Comparison of ENCODE assay signal across 8 cellular contexts in the genomic region with DNA sequence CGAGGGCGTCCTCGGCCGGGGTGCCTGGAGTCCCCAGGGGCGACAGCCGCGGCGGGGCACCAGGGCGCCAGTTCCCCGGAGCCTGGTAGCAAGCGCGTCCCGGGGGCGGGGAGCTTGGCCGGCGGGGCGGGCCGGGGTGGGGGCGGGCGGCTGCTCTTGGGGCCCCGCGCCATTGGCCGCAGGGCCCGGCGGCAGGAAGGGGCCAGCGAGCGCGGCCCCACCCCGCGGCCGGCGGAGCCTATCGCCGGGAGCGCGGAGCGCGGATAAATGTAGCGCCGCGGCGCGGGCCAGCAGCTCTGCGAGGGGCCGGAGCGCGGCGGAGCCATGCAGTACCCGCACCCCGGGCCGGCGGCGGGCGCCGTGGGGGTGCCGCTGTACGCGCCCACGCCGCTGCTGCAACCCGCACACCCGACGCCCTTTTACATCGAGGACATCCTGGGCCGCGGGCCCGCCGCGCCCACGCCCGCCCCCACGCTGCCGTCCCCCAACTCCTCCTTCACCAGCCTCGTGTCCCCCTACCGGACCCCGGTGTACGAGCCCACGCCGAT. TPM values are rescaled to one million over a fixed set of nuclear protein-coding genes. Genes with fewer than 3 reads are reported as not detected.
A peak's percentile ranks its signal among the peaks of the same experiment; 100 is the strongest.
DNase-seq lines count a peak whose midpoint lies in the region; ATAC-seq and TF ChIP-seq lines count a peak whose summit lies in the region.

A gene (plus strand): TSS at position 293 of the 548 bp plus-strand sequence. CDS start 32 bp downstream, at position 325.

- POLR2A ChIA-PET in WTC11 (lab: Charles Lee): no interaction called here

- no peak within 1 kb of the TSS; the same call in 1 of the 2 replicates for H3K27ac Mint-ChIP-seq in WTC11

- peaks cover 29% of the 10 kb centered on the region for H3F3A ChIP-seq in DOHH2 (ENCODE audit: control insufficient read depth, insufficient read depth)

- H3K4me3 ChIP-seq in DOHH2 (ENCODE audit: low read length) (peak within 1 kb of the TSS; percentile 84), MG63 (peak within 1 kb of the TSS; percentile 97), epithelial cell of esophagus (ENCODE audit: low read length) (peak within 1 kb of the TSS; percentile 37), mesodermal cell (ENCODE audit: extremely low read depth, insufficient read depth, low read length, poor library complexity, severe bottlenecking) (peak within 1 kb of the TSS; percentile 39), tibial nerve (peak within 1 kb of the TSS; percentile 49 to 65 (median 56))

- H3K9me3 ChIP-seq in DOHH2 (ENCODE audit: control insufficient read depth, insufficient read depth, low read length): no peaks in the 10 kb centered on the region
- peaks cover 9% of the 10 kb centered on the region for H3K9me3 ChIP-seq in MG63
- H3K9me3 ChIP-seq in mesodermal cell (ENCODE audit: control insufficient read depth, low read length): peaks cover 5% of the 10 kb centered on the region
- peaks cover 0 to 20% (median 0%) of the 10 kb centered on the region in 4 donors for H3K9me3 ChIP-seq in tibial nerve

- H3K9me2 ChIP-seq in DOHH2 (replicated peaks; ENCODE audit: control insufficient read depth, low read length): no peaks in the 10 kb centered on the region

- peak within 1 kb of the TSS; percentile 79 for H3K4me3 Mint-ChIP-seq in WTC11

- CTCF ChIA-PET in WTC11 (lab: Charles Lee): interaction anchor here (0.5 to 2.0 kb wide), 5 partner anchors 99 to 191 kb away, joined by 3 to 5 read pairs (median 3); no protein-coding TSS in a partner anchor

- TF ChIP-seq EP300 in tibial nerve (IDR thresholded peaks at IDR 0.05): no peak

- H3K27me3 Mint-ChIP-seq in WTC11 (ENCODE audit: low read depth): peaks cover 91% of the 10 kb centered on the region

- peaks cover 14% of the 10 kb centered on the region for H3K9me3 Mint-ChIP-seq in WTC11

- 0 out of 2 replicates have a peak, but pooled peaks cover 4% of the 10 kb centered on the region for H4K20me1 ChIP-seq in DOHH2 (ENCODE audit: control insufficient read depth, insufficient read depth, low read depth, low read length)

- 0% methylated on average over 26 to 50 of the region's 79 CpGs for WGBS in mesodermal cell (ENCODE audit: insufficient coverage in 2 of 2), 2 experiments
- WGBS in tibial nerve, 2 donors: 2 to 4% methylated on average over 9 to 45 of the region's 79 CpGs

- TF ChIP-seq CTCF in DOHH2 (IDR thresholded peaks at IDR 0.05; ENCODE audit: low read depth, low read length, poor library complexity, severe bottlenecking) (no peak), WTC11 (IDR thresholded peaks at IDR 0.05) (no peak), epithelial cell of esophagus (IDR thresholded peaks at IDR 0.05; ENCODE audit: insufficient read depth, low read depth, low read length, missing control alignments) (no peak), tibial nerve (IDR thresholded peaks at IDR 0.05) (no peak)

- TF ChIP-seq POLR2A in tibial nerve (IDR thresholded peaks at IDR 0.05): peak in 1 of 2 donors; percentile 13

- H3K4me2 ChIP-seq in DOHH2 (ENCODE audit: low read length): peak within 1 kb of the TSS; percentile 97

- DNase-seq in MG63: peak; percentile 81
- peak; percentile 44 for DNase-seq in WTC11 (ENCODE audit: low spot score)
- DNase-seq in epithelial cell of esophagus (ENCODE audit: low read depth): peak; percentile 69
- no peak for DNase-seq in tibial nerve (ENCODE audit: low spot score in 2 of 2)

- H3K36me3 ChIP-seq in DOHH2 (ENCODE audit: control insufficient read depth, low read length) (peaks cover 8% of the 10 kb centered on the region), MG63 (peaks cover 8% of the 10 kb centered on the region), mesodermal cell (ENCODE audit: control insufficient read depth, insufficient read depth, low read length) (no peaks in the 10 kb centered on the region), tibial nerve (no peaks in the 10 kb centered on the region)

- H3K4me1 ChIP-seq in DOHH2 (ENCODE audit: control insufficient read depth, low read length): peaks cover 42% of the 10 kb centered on the region
- no peaks in the 10 kb centered on the region for H3K4me1 ChIP-seq in mesodermal cell (ENCODE audit: control insufficient read depth, insufficient read depth, low read length, poor library complexity, severe bottlenecking)
- peaks cover 0 to 25% (median 7%) of the 10 kb centered on the region in 4 donors for H3K4me1 ChIP-seq in tibial nerve

- H3K4me1 Mint-ChIP-seq in WTC11: peaks cover 40% of the 10 kb centered on the region

- no peaks in the 10 kb centered on the region for H3K79me2 ChIP-seq in DOHH2 (ENCODE audit: control insufficient read depth, low read length)

- 0 out of 2 replicates have a peak within 1 kb of the TSS, but pooled peaks have one; percentile 3 for H3K27ac ChIP-seq in DOHH2 (ENCODE audit: low read depth, low read length)
- H3K27ac ChIP-seq in mesodermal cell (ENCODE audit: low read depth, low read length, severe bottlenecking): peak within 1 kb of the TSS; percentile 66
- H3K27ac ChIP-seq in tibial nerve: peak within 1 kb of the TSS; percentile 51 to 88 (median 85)

- H3K27me3 ChIP-seq in DOHH2 (ENCODE audit: control insufficient read depth, low read length): peaks cover 57% of the 10 kb centered on the region
- no peaks in the 10 kb centered on the region for H3K27me3 ChIP-seq in MG63
- H3K27me3 ChIP-seq in tibial nerve: peaks cover 0 to 67% of the 10 kb centered on the region in 2 donors

- ATAC-seq in GM21515 (IDR thresholded peaks at IDR 0.05; ENCODE audit: unreplicated experiment): peak; percentile 49
- peak; percentile 55 for ATAC-seq in WTC11
- no peak for ATAC-seq in GM18858 (IDR thresholded peaks at IDR 0.05; ENCODE audit: unreplicated experiment)

- peaks cover 9% of the 10 kb centered on the region; the same call in 1 of the 2 replicates for H3K36me3 Mint-ChIP-seq in WTC11

TF ChIP-seq in WTC11, 78 proteins besides CTCF, POLR2A, EP300 and RAD21 (continues in another document):
- no peak for TF ChIP-seq FOXJ3 (CRISPR knock-in tag; IDR thresholded peaks at IDR 0.05; ENCODE audit: borderline replicate concordance)
- no peak for TF ChIP-seq OVOL2 (CRISPR knock-in tag; IDR thresholded peaks at IDR 0.05; ENCODE audit: borderline replicate concordance)
- TF ChIP-seq ZNF121 (CRISPR knock-in tag; IDR thresholded peaks at IDR 0.05): no peak
- TF ChIP-seq, protein P1, sequence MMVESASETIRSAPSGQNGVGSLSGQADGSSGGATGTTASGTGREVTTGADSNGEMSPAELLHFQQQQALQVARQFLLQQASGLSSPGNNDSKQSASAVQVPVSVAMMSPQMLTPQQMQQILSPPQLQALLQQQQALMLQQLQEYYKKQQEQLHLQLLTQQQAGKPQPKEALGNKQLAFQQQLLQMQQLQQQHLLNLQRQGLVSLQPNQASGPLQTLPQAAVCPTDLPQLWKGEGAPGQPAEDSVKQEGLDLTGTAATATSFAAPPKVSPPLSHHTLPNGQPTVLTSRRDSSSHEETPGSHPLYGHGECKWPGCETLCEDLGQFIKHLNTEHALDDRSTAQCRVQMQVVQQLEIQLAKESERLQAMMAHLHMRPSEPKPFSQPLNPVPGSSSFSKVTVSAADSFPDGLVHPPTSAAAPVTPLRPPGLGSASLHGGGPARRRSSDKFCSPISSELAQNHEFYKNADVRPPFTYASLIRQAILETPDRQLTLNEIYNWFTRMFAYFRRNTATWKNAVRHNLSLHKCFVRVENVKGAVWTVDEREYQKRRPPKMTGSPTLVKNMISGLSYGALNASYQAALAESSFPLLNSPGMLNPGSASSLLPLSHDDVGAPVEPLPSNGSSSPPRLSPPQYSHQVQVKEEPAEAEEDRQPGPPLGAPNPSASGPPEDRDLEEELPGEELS (CRISPR knock-in tag; IDR thresholded peaks at IDR 0.05): no peak
- TF ChIP-seq CREB1 (CRISPR knock-in tag; IDR thresholded peaks at IDR 0.05): no peak
- no peak for TF ChIP-seq ZNF416 (CRISPR knock-in tag; IDR thresholded peaks at IDR 0.05)
- TF ChIP-seq, protein P2, sequence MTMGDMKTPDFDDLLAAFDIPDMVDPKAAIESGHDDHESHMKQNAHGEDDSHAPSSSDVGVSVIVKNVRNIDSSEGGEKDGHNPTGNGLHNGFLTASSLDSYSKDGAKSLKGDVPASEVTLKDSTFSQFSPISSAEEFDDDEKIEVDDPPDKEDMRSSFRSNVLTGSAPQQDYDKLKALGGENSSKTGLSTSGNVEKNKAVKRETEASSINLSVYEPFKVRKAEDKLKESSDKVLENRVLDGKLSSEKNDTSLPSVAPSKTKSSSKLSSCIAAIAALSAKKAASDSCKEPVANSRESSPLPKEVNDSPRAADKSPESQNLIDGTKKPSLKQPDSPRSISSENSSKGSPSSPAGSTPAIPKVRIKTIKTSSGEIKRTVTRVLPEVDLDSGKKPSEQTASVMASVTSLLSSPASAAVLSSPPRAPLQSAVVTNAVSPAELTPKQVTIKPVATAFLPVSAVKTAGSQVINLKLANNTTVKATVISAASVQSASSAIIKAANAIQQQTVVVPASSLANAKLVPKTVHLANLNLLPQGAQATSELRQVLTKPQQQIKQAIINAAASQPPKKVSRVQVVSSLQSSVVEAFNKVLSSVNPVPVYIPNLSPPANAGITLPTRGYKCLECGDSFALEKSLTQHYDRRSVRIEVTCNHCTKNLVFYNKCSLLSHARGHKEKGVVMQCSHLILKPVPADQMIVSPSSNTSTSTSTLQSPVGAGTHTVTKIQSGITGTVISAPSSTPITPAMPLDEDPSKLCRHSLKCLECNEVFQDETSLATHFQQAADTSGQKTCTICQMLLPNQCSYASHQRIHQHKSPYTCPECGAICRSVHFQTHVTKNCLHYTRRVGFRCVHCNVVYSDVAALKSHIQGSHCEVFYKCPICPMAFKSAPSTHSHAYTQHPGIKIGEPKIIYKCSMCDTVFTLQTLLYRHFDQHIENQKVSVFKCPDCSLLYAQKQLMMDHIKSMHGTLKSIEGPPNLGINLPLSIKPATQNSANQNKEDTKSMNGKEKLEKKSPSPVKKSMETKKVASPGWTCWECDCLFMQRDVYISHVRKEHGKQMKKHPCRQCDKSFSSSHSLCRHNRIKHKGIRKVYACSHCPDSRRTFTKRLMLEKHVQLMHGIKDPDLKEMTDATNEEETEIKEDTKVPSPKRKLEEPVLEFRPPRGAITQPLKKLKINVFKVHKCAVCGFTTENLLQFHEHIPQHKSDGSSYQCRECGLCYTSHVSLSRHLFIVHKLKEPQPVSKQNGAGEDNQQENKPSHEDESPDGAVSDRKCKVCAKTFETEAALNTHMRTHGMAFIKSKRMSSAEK (CRISPR knock-in tag; IDR thresholded peaks at IDR 0.05; ENCODE audit: borderline replicate concordance): no peak
- TF ChIP-seq NR1H2 (CRISPR knock-in tag; IDR thresholded peaks at IDR 0.05): no peak
- TF ChIP-seq, protein P3, sequence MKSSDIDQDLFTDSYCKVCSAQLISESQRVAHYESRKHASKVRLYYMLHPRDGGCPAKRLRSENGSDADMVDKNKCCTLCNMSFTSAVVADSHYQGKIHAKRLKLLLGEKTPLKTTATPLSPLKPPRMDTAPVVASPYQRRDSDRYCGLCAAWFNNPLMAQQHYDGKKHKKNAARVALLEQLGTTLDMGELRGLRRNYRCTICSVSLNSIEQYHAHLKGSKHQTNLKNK (CRISPR knock-in tag; IDR thresholded peaks at IDR 0.05): no peak
- no peak for TF ChIP-seq ZNF671 (CRISPR knock-in tag; IDR thresholded peaks at IDR 0.05)

RNA-seq across cellular contexts. Expression of the gene that starts here (rescaled TPM):
- total RNA-seq in MG63 (2014; rRNA removed; shearing (Covaris generic); ENCODE audit: low replicate concordance): 4.2 and 9.6 TPM in 2 replicates
- 4.5 to 4.8 TPM (median 4.8 TPM) in 3 replicates for total RNA-seq in WTC11 (2021)
- 19.6 TPM for polyA plus RNA-seq in mesodermal cell (2013, experiment 1 of 2)
- polyA plus RNA-seq in mesodermal cell (2013, experiment 2 of 2): 13.3 TPM
- total RNA-seq in tibial nerve: 10 to 100 TPM in 1 of 4 donors, 1 to 10 TPM in 3; 6.3 to 16.7 (median 7.5) TPM

Comparison
In these comparisons a context has a peak if more than half of its experiments do, and no peak if none do; other contexts are left out.
1. H3K27ac ChIP-seq: peak in every context shown above with its lines; median percentile 85 in tibial nerve; 66 in mesodermal cell; 3 in DOHH2.
2. H3K4me3 ChIP-seq: peak in every context shown above with its lines; median percentile 97 in MG63; 84 in DOHH2; 56 in tibial nerve; 39 in mesodermal cell; 37 in epithelial cell of esophagus.
3. DNase-seq: peak in MG63 (single experiment), WTC11 (single experiment) and epithelial cell of esophagus (single experiment); none in tibial nerve (0 of 2).